In genomic region chr1:44636711-44637589, GRCh38 we compare ENCODE assay signal across 15 cellular contexts. TPM values are rescaled to one million over a fixed set of nuclear protein-coding genes. Genes with fewer than 3 reads are reported as not detected.
DNase-seq lines count a peak whose midpoint lies in the region; ATAC-seq and TF ChIP-seq lines count a peak whose summit lies in the region.
"Had no signal": no experiment of that assay in that cellular context is flagged by ENCODE, and none has a peak within 500 bp of the region (broad histone marks: within the 10 kb centered on the region; RNA-seq: fewer than 3 reads in every experiment).

No MANE protein-coding gene starts in this region.

- POLR2A ChIA-PET in activated CD4-positive, alpha-beta T cell treated with anti-CD3 and anti-CD28 coated beads for 36 hours (lab: Charles Lee) = no interaction called here

- no peak overlapping the region for H3K4me3 Mint-ChIP-seq in activated CD4-positive, alpha-beta T cell treated with anti-CD3 and anti-CD28 coated beads for 36 hours
- H3K4me3 Mint-ChIP-seq: activated CD8-positive, alpha-beta memory T cell treated with anti-CD3 and anti-CD28 coated beads, Interleukin-2, amount 10 ng/mL, durations not matched to agents 7 days and 5 days had no signal

- H3K27ac ChIP-seq in RWPE2 (ENCODE audit: poor library complexity, severe bottlenecking) (peak overlapping the region; percentile 46), foreskin keratinocyte (no peak overlapping the region)
- H3K27ac ChIP-seq: neutrophil had no signal

- H3K4me3 ChIP-seq in HFF-Myc (replicated peaks; ENCODE audit: low read depth, low read length) = no peak overlapping the region
- H3K4me3 ChIP-seq in RWPE2 (ENCODE audit: severe bottlenecking) = no peak overlapping the region
- H3K4me3 ChIP-seq: stomach had no signal

- DNase-seq in AG08395 (ENCODE audit: low spot score) = peak; percentile 31
- DNase-seq in HFF-Myc (ENCODE audit: extremely low read depth, low read depth) = peak; percentile 55
- DNase-seq in RWPE2 (ENCODE audit: low spot score) = no peak
- DNase-seq in foreskin keratinocyte = peak; percentile 74 to 87
- no peak for DNase-seq in activated CD4-positive, alpha-beta T cell treated with anti-CD3 and anti-CD28 coated beads for 36 hours
- no peak for DNase-seq in activated CD4-positive, alpha-beta T cell treated with anti-CD3 and anti-CD28 coated beads, Interleukin-2, amount 50 U/mL, for 1 hour
- DNase-seq: activated CD8-positive, alpha-beta memory T cell treated with anti-CD3 and anti-CD28 coated beads, Interleukin-2, amount 10 ng/mL, durations not matched to agents 7 days and 5 days; amygdala; BE2C; stimulated activated CD4-positive, alpha-beta T cell treated with anti-CD3 and anti-CD28 coated beads, Interleukin-1b, Interleukin-23, amount 100 ng/mL, for 48 hours; stomach had no signal

- H3K9me3 ChIP-seq in RWPE2 (ENCODE audit: severe bottlenecking) = no peaks in the 10 kb centered on the region
- H3K9me3 ChIP-seq: BE2C, neutrophil, stomach had no signal

- peaks cover 10% of the 10 kb centered on the region for H3K4me1 ChIP-seq in RWPE2 (ENCODE audit: insufficient read depth, poor library complexity, severe bottlenecking)
- H3K4me1 ChIP-seq in foreskin keratinocyte = peaks cover 15% of the 10 kb centered on the region
- H3K4me1 ChIP-seq: BE2C had no signal

- ATAC-seq in RWPE2 (ENCODE audit: low read depth) = peak; percentile 57
- peak; percentile 83 for ATAC-seq in foreskin keratinocyte
- no peak for ATAC-seq in GM19395 (IDR thresholded peaks at IDR 0.05; ENCODE audit: unreplicated experiment)
- no peak for ATAC-seq in activated CD4-positive, alpha-beta T cell treated with anti-CD3 and anti-CD28 coated beads for 36 hours
- no peak for ATAC-seq in GM21825 (IDR thresholded peaks at IDR 0.05; ENCODE audit: unreplicated experiment)
- ATAC-seq: activated CD8-positive, alpha-beta memory T cell treated with anti-CD3 and anti-CD28 coated beads, Interleukin-2, amount 10 ng/mL, durations not matched to agents 7 days and 5 days had no signal

- H3K27ac Mint-ChIP-seq in activated CD4-positive, alpha-beta T cell treated with anti-CD3 and anti-CD28 coated beads for 36 hours = no peak overlapping the region
- H3K27ac Mint-ChIP-seq: activated CD8-positive, alpha-beta memory T cell treated with anti-CD3 and anti-CD28 coated beads, Interleukin-2, amount 10 ng/mL, durations not matched to agents 7 days and 5 days had no signal

- no peaks in the 10 kb centered on the region for H3K9me3 Mint-ChIP-seq in activated CD4-positive, alpha-beta T cell treated with anti-CD3 and anti-CD28 coated beads for 36 hours (ENCODE audit: low read depth)

- H3K27me3 ChIP-seq in RWPE2 (ENCODE audit: insufficient read depth, poor library complexity, severe bottlenecking) = no peaks in the 10 kb centered on the region
- no peaks in the 10 kb centered on the region for H3K27me3 ChIP-seq in foreskin keratinocyte
- H3K27me3 ChIP-seq: BE2C, neutrophil, stomach had no signal

- no peaks in the 10 kb centered on the region for H3K27me3 Mint-ChIP-seq in activated CD4-positive, alpha-beta T cell treated with anti-CD3 and anti-CD28 coated beads for 36 hours
- H3K27me3 Mint-ChIP-seq: activated CD8-positive, alpha-beta memory T cell treated with anti-CD3 and anti-CD28 coated beads, Interleukin-2, amount 10 ng/mL, durations not matched to agents 7 days and 5 days had no signal

- H3K36me3 ChIP-seq in RWPE2 (ENCODE audit: low read depth) = peaks cover 90% of the 10 kb centered on the region

- peaks cover 63% of the 10 kb centered on the region for H3K36me3 Mint-ChIP-seq in activated CD4-positive, alpha-beta T cell treated with anti-CD3 and anti-CD28 coated beads for 36 hours (ENCODE audit: low read depth)

- TF ChIP-seq CTCF in HFF-Myc (IDR thresholded peaks at IDR 0.05; ENCODE audit: low read depth, low read length, missing control alignments) = no peak
- no peak for TF ChIP-seq CTCF in RWPE2 (IDR thresholded peaks at IDR 0.05; ENCODE audit: poor library complexity, severe bottlenecking)
- peak; percentile 24 for TF ChIP-seq CTCF in foreskin keratinocyte (conservative IDR thresholded peaks at IDR 0.05)

- intact Hi-C loops in activated CD4-positive, alpha-beta T cell treated with anti-CD3 and anti-CD28 coated beads for 36 hours (cut with DNase I, micrococcal nuclease) = loop anchor here in 1 of 2 experiments (10.0 kb wide), 1 partner anchor 1272 kb away; the partner anchor contains the start of gene ELOVL1

- H3K4me1 Mint-ChIP-seq in activated CD4-positive, alpha-beta T cell treated with anti-CD3 and anti-CD28 coated beads for 36 hours = peaks cover 29% of the 10 kb centered on the region

- CTCF ChIA-PET in activated CD4-positive, alpha-beta T cell treated with anti-CD3 and anti-CD28 coated beads for 36 hours (lab: Charles Lee) = interaction anchor here (0.8 to 13.0 kb wide), 2 partner anchors 15 to 47 kb away, joined by 3 to 91 read pairs; no protein-coding TSS in a partner anchor

RNA-seq across cellular contexts. Expression of gene TMEM53, which starts 37.3 kb away (rescaled TPM):
- 5.0 and 6.2 TPM in 2 replicates for total RNA-seq in foreskin keratinocyte
- polyA plus RNA-seq in foreskin keratinocyte = 10.0 and 10.2 TPM in 2 replicates
- 1 to 10 TPM; 4.3 to 5.5 TPM for total RNA-seq in activated CD4-positive, alpha-beta T cell treated with anti-CD3 and anti-CD28 coated beads for 36 hours

RNA-seq across cellular contexts. Expression of gene ARMH1, which starts 37.6 kb away (rescaled TPM):
- 0.18 TPM in 1 of 2 replicates, not detected in the other for total RNA-seq in foreskin keratinocyte
- 0.12 TPM in 1 of 2 replicates, not detected in the other for polyA plus RNA-seq in foreskin keratinocyte
- total RNA-seq in activated CD4-positive, alpha-beta T cell treated with anti-CD3 and anti-CD28 coated beads for 36 hours = 10 to 100 TPM; 67.3 to 75.1 TPM
- total RNA-seq: endothelial cell of umbilical vein had no signal

Comparison
In these comparisons a context has a peak if more than half of its experiments do, and no peak if none do; other contexts are left out.
1. DNase-seq: peak in AG08395 (single experiment), HFF-Myc (single experiment) and foreskin keratinocyte (2 of 2); none in RWPE2 (single experiment), activated CD4-positive, alpha-beta T cell treated with anti-CD3 and anti-CD28 coated beads for 36 hours (single experiment) and activated CD4-positive, alpha-beta T cell treated with anti-CD3 and anti-CD28 coated beads, Interleukin-2, amount 50 U/mL, for 1 hour (single experiment).
2. ATAC-seq: peak in RWPE2 (single experiment) and foreskin keratinocyte (single experiment); none in GM19395 (single experiment), activated CD4-positive, alpha-beta T cell treated with anti-CD3 and anti-CD28 coated beads for 36 hours (single experiment) and GM21825 (single experiment).
3. RNA of gene ARMH1, which starts 37.6 kb away (total RNA-seq): 67.3 to 75.1 TPM in activated CD4-positive, alpha-beta T cell treated with anti-CD3 and anti-CD28 coated beads for 36 hours; 0.18 TPM in foreskin keratinocyte; every median in the first group is over 10 times any median in the second.